In the genomic region with DNA sequence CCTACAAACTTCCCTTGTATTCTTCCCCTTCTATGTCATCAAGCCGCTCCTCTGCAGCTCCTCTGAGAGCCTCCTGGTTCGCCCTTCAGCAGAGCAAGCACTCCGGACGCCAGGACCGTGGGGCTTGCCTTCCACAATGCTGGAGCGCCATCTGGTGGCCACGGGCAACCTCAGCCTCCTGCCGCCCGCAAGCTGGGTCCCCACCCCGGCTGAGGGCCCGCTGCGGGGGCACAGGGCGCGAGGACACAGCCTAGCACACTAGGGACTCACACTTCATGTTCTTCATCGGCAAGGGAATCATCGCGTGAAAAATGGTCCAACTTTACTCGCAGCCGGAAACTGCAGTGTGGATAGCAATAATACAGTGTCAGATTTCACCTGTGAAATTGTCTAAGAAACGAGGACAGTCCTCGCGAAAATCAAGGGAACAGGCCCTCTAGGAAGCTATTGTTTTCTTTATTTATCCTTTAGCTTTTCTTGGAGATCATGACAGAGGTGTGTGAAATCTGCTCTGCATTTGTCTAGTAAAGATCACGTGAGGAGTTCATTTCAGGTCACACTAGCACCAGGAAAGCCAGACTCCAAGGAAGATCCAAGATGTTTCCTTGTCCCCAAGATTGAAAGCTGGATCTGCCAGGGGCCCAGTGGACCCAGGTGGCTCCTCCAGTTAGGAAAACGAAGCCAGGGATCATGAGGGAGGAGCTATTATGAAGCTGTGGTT, we compare ENCODE assay signal across 8 cellular contexts. TPM values are rescaled to one million over a fixed set of nuclear protein-coding genes. Genes with fewer than 3 reads are reported as not detected.
DNase-seq lines count a peak whose midpoint lies in the region; ATAC-seq and TF ChIP-seq lines count a peak whose summit lies in the region.

No MANE protein-coding gene starts in this region.

- CTCF ChIA-PET in GM10248 (lab: Yijun Ruan, JAX), result interaction anchor here (0.6 to 9.2 kb wide), 32 partner anchors 10 to 1218 kb away, joined by 3 to 317 read pairs (median 6); no protein-coding TSS in a partner anchor

- DNase-seq in GM10248 (ENCODE audit: extremely low spot score) (peak; percentile 95), NCI-H187 (lab: John Stamatoyannopoulos, UW) (peak; percentile 11 to 63), T1000 (lab: John Stamatoyannopoulos, UW) (peak; percentile 81), astrocyte of the cerebellum (ENCODE audit: low read depth) (peak; percentile 84), hippocampal formation (lab: John Stamatoyannopoulos, UW) (peak; percentile 66 to 86), gastrocnemius medialis (peak; percentile 83 to 85)

- H3K9me3 ChIP-seq in gastrocnemius medialis, result no peaks in the 10 kb centered on the region

- in situ Hi-C loops in astrocyte of the cerebellum (cut with HindIII; ENCODE audit: low sequenced_read_pairs) (no loop called here), gastrocnemius medialis (cut with MboI; ENCODE audit: low sequenced_read_pairs in 4 of 4) (loop anchor here (5.0 to 10.0 kb wide), 2 partner anchors 60 to 467 kb away; no protein-coding TSS in a partner anchor)

- no peaks in the 10 kb centered on the region for H3K27me3 ChIP-seq in gastrocnemius medialis

- peaks cover 13% of the 10 kb centered on the region in 2 donors for H3K4me1 ChIP-seq in gastrocnemius medialis

- no peak for TF ChIP-seq POLR2A in gastrocnemius medialis (IDR thresholded peaks at IDR 0.05)

- ATAC-seq in HG02642 (IDR thresholded peaks at IDR 0.05; ENCODE audit: poor library complexity, unreplicated experiment) (peak; percentile 80), gastrocnemius medialis (peak; percentile 91 to 95), GM18870 (IDR thresholded peaks at IDR 0.05; ENCODE audit: unreplicated experiment) (no peak)

- TF ChIP-seq CTCF in GM10248 (IDR thresholded peaks at IDR 0.05; ENCODE audit: control extremely low read depth, extremely low read depth, low read depth, missing control alignments), result peak; percentile 90
- peak; percentile 97 for TF ChIP-seq CTCF in astrocyte of the cerebellum (IDR thresholded peaks at IDR 0.05; ENCODE audit: low read depth, low read length, missing control alignments)
- TF ChIP-seq CTCF in gastrocnemius medialis (IDR thresholded peaks at IDR 0.05 in 4 of 5, conservative IDR thresholded peaks at IDR 0.05 in 1 of 5), result peak; percentile 99

- intact Hi-C loops in gastrocnemius medialis (cut with DNase I; ENCODE audit: low total_unique reads), result loop anchor here (1.0 to 5.0 kb wide), 2 partner anchors 60 to 480 kb away; no protein-coding TSS in a partner anchor

- H3K27ac ChIP-seq in gastrocnemius medialis, result peak overlapping the region; percentile 36 to 69 (median 47)

- H3K36me3 ChIP-seq in gastrocnemius medialis, result no peaks in the 10 kb centered on the region

- H3K4me3 ChIP-seq in astrocyte of the cerebellum (ENCODE audit: low read depth, low read length), result no peak overlapping the region
- H3K4me3 ChIP-seq in gastrocnemius medialis, result peak overlapping the region; percentile 15 to 45 (median 38)

- POLR2A ChIA-PET in GM10248 (lab: Yijun Ruan, JAX), result no interaction called here

RNA-seq across cellular contexts. Expression of gene PRLH, which starts 5.8 kb away (rescaled TPM):
- total RNA-seq in gastrocnemius medialis, result not detected

RNA-seq across cellular contexts. Expression of gene RAB17, which starts 18.4 kb away (rescaled TPM):
- total RNA-seq in gastrocnemius medialis, result 1 to 10 TPM in 1 of 4 donors, under 1 TPM in 1, not detected in 2; 0.42 to 1.3 TPM

RNA-seq across cellular contexts. Expression of gene LRRFIP1, which starts 55.2 kb away (rescaled TPM):
- 10 to 100 TPM; 37.9 to 74.1 (median 54.0) TPM for total RNA-seq in gastrocnemius medialis

Comparison
In these comparisons a context has a peak if more than half of its experiments do, and no peak if none do; other contexts are left out.
1. DNase-seq: peak in every context shown above with its lines; median percentile 95 in GM10248; 84 in astrocyte of the cerebellum; 84 in gastrocnemius medialis; 81 in T1000; 76 in hippocampal formation; 37 in NCI-H187.